35 cellular contexts compared by ENCODE assay signal in genomic region chr4:136489101-136489500, GRCh38.
"Had no signal": no experiment of that assay in that cellular context is flagged by ENCODE, and none has a peak within 500 bp of the region (broad histone marks: within the 10 kb centered on the region; RNA-seq: fewer than 3 reads in every experiment).

No MANE protein-coding gene starts in this region.

- H3K4me3 ChIP-seq: MG63 had no signal

- DNase-seq: Karpas-422, Kasumi-1, MG63, MM.1S, MV-4-11, NCI-H1048, NCI-H1092, NCI-H1092 treated with DMSO at 0.1 percent for 48 hours, NCI-H1105, NCI-H1105 treated with DMSO at 0.1 percent for 48 hours, NCI-H1417, NCI-H1417 treated with DMSO at 0.1 percent for 48 hours, NCI-H1436, NCI-H1436 treated with DMSO at 0.1 percent for 48 hours, NCI-H146, NCI-H1694, NCI-H1694 treated with DMSO at 0.1 percent for 48 hours, NCI-H187, NCI-H187 treated with DMSO at 0.1 percent for 48 hours, NCI-H1930, NCI-H2029, NCI-H2029 treated with DMSO at 0.1 percent for 48 hours, NCI-H2081, NCI-H2081 treated with DMSO at 0.1 percent for 48 hours, NCI-H2107, NCI-H2171, NCI-H2171 treated with DMSO at 0.1 percent for 48 hours, NCI-H2227 treated with DMSO at 0.1 percent for 48 hours, NCI-H226, NCI-H345, NCI-H446, NCI-H446 treated with DMSO at 0.1 percent for 48 hours, NCI-H510A, NCI-H510A treated with DMSO at 0.1 percent for 48 hours, NCI-H524 had no signal

- H3K9me3 ChIP-seq: MG63 had no signal

- H3K36me3 ChIP-seq: MG63 had no signal
